Comparison of ENCODE assay signal across 1 cellular context in the genomic region with DNA sequence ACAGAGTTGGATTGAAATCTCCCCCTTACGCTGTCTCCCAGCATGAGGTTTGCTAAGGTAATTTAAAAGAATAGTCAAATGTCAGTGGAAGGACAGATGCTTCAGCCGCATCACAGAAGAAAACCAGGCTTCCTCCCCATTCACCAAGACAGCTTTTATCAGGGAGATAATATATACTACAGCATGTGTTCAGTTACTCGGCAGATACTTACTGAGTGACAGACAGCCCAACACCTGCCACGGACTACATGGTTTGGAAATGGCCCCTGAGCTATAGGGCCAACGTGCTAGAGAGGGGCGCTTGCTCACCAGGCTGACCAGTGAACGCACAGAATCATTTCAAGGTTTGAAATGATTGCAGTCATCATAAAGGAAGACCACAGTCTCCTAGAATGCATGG.
TF ChIP-seq lines count a peak whose summit lies in the region.

No MANE protein-coding gene starts in this region.

TF ChIP-seq in H1, 55 proteins besides CTCF, POLR2A, EP300 and RAD21:
- no peak for TF ChIP-seq YY1 (IDR thresholded peaks at IDR 0.05; ENCODE audit: low read depth, low read length)
- TF ChIP-seq GTF2F1 (IDR thresholded peaks at IDR 0.05; ENCODE audit: borderline replicate concordance, low read depth, low read length) = no peak
- no peak for TF ChIP-seq JUND (IDR thresholded peaks at IDR 0.05; ENCODE audit: low read length)
- TF ChIP-seq RNF2 (IDR thresholded peaks at IDR 0.05; ENCODE audit: borderline replicate concordance, low read depth, low read length, missing control alignments, poor library complexity, severe bottlenecking) = no peak
- no peak for TF ChIP-seq BACH1 (IDR thresholded peaks at IDR 0.05; ENCODE audit: low read length)
- no peak for TF ChIP-seq SIRT6 (IDR thresholded peaks at IDR 0.05; ENCODE audit: low read length)
- TF ChIP-seq CHD2 (IDR thresholded peaks at IDR 0.05; ENCODE audit: low read length) = no peak
- no peak for TF ChIP-seq SP2 (IDR thresholded peaks at IDR 0.05; ENCODE audit: low read length)
- TF ChIP-seq SRF (IDR thresholded peaks at IDR 0.05; ENCODE audit: low read depth, low read length) = no peak
- no peak for TF ChIP-seq ASH2L (IDR thresholded peaks at IDR 0.05; ENCODE audit: low read length)
- TF ChIP-seq EGR1 (IDR thresholded peaks at IDR 0.05; ENCODE audit: borderline replicate concordance, low read depth, low read length) = no peak
- no peak for TF ChIP-seq BCL11A (IDR thresholded peaks at IDR 0.05; ENCODE audit: low read depth in 2 of 2, low read length in 2 of 2)
